Comparison of ENCODE assay signal across 1 cellular context in genomic region chr16:72060405-72060804, GRCh38.
TF ChIP-seq lines count a peak whose summit lies in the region.

No MANE protein-coding gene starts in this region.

TF ChIP-seq in HepG2, 621 proteins besides CTCF, POLR2A, EP300 and RAD21:
- no peak for TF ChIP-seq ZNF589 (CRISPR knock-in tag; conservative IDR thresholded peaks at IDR 0.05)
- no peak for TF ChIP-seq ZNF496 (CRISPR knock-in tag; IDR thresholded peaks at IDR 0.05; ENCODE audit: insufficient replicate concordance)
- TF ChIP-seq FOXJ3 (CRISPR knock-in tag; IDR thresholded peaks at IDR 0.05; ENCODE audit: borderline replicate concordance), result no peak
- no peak for TF ChIP-seq TEAD3 (CRISPR knock-in tag; optimal IDR thresholded peaks at IDR 0.05; ENCODE audit: borderline replicate concordance)
- TF ChIP-seq MBNL3 (CRISPR knock-in tag; conservative IDR thresholded peaks at IDR 0.05), result no peak
- TF ChIP-seq HNF4G (IDR thresholded peaks at IDR 0.05; ENCODE audit: borderline replicate concordance, low read depth, low read length), result no peak
- no peak for TF ChIP-seq HNF4G (CRISPR knock-in tag; IDR thresholded peaks at IDR 0.05; ENCODE audit: borderline replicate concordance, low read depth)
- TF ChIP-seq, protein P1, sequence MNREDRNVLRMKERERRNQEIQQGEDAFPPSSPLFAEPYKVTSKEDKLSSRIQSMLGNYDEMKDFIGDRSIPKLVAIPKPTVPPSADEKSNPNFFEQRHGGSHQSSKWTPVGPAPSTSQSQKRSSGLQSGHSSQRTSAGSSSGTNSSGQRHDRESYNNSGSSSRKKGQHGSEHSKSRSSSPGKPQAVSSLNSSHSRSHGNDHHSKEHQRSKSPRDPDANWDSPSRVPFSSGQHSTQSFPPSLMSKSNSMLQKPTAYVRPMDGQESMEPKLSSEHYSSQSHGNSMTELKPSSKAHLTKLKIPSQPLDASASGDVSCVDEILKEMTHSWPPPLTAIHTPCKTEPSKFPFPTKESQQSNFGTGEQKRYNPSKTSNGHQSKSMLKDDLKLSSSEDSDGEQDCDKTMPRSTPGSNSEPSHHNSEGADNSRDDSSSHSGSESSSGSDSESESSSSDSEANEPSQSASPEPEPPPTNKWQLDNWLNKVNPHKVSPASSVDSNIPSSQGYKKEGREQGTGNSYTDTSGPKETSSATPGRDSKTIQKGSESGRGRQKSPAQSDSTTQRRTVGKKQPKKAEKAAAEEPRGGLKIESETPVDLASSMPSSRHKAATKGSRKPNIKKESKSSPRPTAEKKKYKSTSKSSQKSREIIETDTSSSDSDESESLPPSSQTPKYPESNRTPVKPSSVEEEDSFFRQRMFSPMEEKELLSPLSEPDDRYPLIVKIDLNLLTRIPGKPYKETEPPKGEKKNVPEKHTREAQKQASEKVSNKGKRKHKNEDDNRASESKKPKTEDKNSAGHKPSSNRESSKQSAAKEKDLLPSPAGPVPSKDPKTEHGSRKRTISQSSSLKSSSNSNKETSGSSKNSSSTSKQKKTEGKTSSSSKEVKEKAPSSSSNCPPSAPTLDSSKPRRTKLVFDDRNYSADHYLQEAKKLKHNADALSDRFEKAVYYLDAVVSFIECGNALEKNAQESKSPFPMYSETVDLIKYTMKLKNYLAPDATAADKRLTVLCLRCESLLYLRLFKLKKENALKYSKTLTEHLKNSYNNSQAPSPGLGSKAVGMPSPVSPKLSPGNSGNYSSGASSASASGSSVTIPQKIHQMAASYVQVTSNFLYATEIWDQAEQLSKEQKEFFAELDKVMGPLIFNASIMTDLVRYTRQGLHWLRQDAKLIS (CRISPR knock-in tag; IDR thresholded peaks at IDR 0.05), result no peak
- TF ChIP-seq SAP130 (CRISPR knock-in tag; IDR thresholded peaks at IDR 0.05; ENCODE audit: low read depth), result no peak
- no peak for TF ChIP-seq ZNF788 (CRISPR knock-in tag; IDR thresholded peaks at IDR 0.05; ENCODE audit: borderline replicate concordance)
- TF ChIP-seq SALL1 (CRISPR knock-in tag; IDR thresholded peaks at IDR 0.05), result no peak
- TF ChIP-seq MIXL1 (CRISPR knock-in tag; IDR thresholded peaks at IDR 0.05), result no peak
- no peak for TF ChIP-seq SSRP1 (CRISPR knock-in tag; IDR thresholded peaks at IDR 0.05)
- TF ChIP-seq, protein P2, sequence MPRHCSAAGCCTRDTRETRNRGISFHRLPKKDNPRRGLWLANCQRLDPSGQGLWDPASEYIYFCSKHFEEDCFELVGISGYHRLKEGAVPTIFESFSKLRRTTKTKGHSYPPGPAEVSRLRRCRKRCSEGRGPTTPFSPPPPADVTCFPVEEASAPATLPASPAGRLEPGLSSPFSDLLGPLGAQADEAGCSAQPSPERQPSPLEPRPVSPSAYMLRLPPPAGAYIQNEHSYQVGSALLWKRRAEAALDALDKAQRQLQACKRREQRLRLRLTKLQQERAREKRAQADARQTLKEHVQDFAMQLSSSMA (CRISPR knock-in tag; IDR thresholded peaks at IDR 0.05), result no peak
